ENCODE assay signal across 6 cellular contexts in the genomic region with DNA sequence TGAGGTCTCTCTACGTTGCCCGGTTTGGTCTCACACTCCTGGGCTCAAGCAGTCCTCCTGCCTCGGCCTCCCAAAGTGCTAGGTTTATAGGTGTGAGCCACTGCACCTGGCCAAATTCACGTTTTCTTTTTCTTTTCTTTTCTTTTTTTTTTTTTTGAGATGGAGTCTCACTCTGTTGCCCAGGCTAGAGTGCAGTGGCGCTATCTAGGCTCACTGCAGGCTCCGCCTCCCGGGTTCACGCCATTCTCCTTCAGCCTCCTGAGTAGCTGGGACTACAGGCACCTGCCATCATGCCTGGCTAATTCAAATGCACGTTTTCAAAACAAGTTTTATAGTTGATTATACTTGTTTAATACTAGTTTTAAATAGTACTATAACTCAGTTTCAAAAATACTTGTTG. TPM values are rescaled to one million over a fixed set of nuclear protein-coding genes. Genes with fewer than 3 reads are reported as not detected.
DNase-seq lines count a peak whose midpoint lies in the region; ATAC-seq, FAIRE-seq and TF ChIP-seq lines count a peak whose summit lies in the region.
"Not testable (repeated sequence)": the region's sequence is repeated elsewhere in the genome, so short reads cannot be mapped to it uniquely, and the experiment has no call there.

No MANE protein-coding gene starts in this region.

- H3T11ph ChIP-seq in H9 (ENCODE audit: low read length): not testable (repeated sequence)

- ATAC-seq in RWPE2 (ENCODE audit: low read depth); K562; foreskin keratinocyte: not testable (repeated sequence)

- H2BK12ac ChIP-seq in H9 (ENCODE audit: insufficient read length, low read depth, low read length): not testable (repeated sequence)

- not testable (repeated sequence) for H2AK5ac ChIP-seq in H9 (ENCODE audit: insufficient read length, low read length)

- not testable (repeated sequence) for TF ChIP-seq EP300 in K562 (IDR thresholded peaks at IDR 0.05; ENCODE audit: low read length)

- TF ChIP-seq POLR2A in K562 (conservative IDR thresholded peaks at IDR 0.05): not testable (repeated sequence)

- peaks cover 17 to 23% of the 10 kb centered on the region in 2 experiments for H3K4me1 Mint-ChIP-seq in H9

- not testable (repeated sequence) for H3K27me3 ChIP-seq in H9 (ENCODE audit: insufficient read depth, low read length); RWPE2 (ENCODE audit: insufficient read depth, poor library complexity, severe bottlenecking); K562 (ENCODE audit: control insufficient read depth in 2 of 2, insufficient read depth in 2 of 2, low read length in 2 of 2); foreskin keratinocyte

- H3K4me3 ChIP-seq in RWPE2 (ENCODE audit: severe bottlenecking); K562: not testable (repeated sequence)

- no CpG with 5 or more reads among the region's 9 CpGs for WGBS in H9 (ENCODE audit: extremely low coverage, insufficient read length, low lambda C conversion rate)
- WGBS in K562 (ENCODE audit: insufficient coverage, low coverage, missing lambda C conversion rate): 89% methylated on average over 8 of the region's 9 CpGs

- peaks cover 67% of the 10 kb centered on the region for H3K79me2 ChIP-seq in H9 (ENCODE audit: insufficient read depth, low read length)
- peaks cover 96% of the 10 kb centered on the region for H3K79me2 ChIP-seq in K562 (ENCODE audit: control insufficient read depth, insufficient read depth, low read length)

- H2BK15ac ChIP-seq in H9 (ENCODE audit: low read depth, low read length): not testable (repeated sequence)

- H3K27me3 Mint-ChIP-seq in H9 (ENCODE audit: low read depth): not testable (repeated sequence)

- intact Hi-C loops in K562 (cut with micrococcal nuclease): not testable (repeated sequence)

- H3K56ac ChIP-seq in H9 (ENCODE audit: insufficient read length, low read depth, low read length): not testable (repeated sequence)

- H3K4ac ChIP-seq in H9 (ENCODE audit: low read depth, low read length): not testable (repeated sequence)

- not testable (repeated sequence) for DNase-seq in H9; RWPE2 (ENCODE audit: low spot score); K562 (ENCODE audit: extremely low read depth in 1 of 4, low spot score in 3 of 4); foreskin keratinocyte

- H4K5ac ChIP-seq in H9 (ENCODE audit: insufficient read length, low read depth, low read length): not testable (repeated sequence)

- H3K79me1 ChIP-seq in H9 (ENCODE audit: insufficient read depth, low read depth, low read length, poor library complexity, severe bottlenecking): peaks cover 11% of the 10 kb centered on the region

- not testable (repeated sequence) for H2BK20ac ChIP-seq in H9 (ENCODE audit: low read depth, low read length, poor library complexity, severe bottlenecking)

- H3K4me3 Mint-ChIP-seq in H9: not testable (repeated sequence)

- H3K4me1 ChIP-seq in H9 (ENCODE audit: insufficient read depth, low read length); foreskin keratinocyte: not testable (repeated sequence)
- H3K4me1 ChIP-seq in RWPE2 (ENCODE audit: insufficient read depth, poor library complexity, severe bottlenecking) (peaks cover 28% of the 10 kb centered on the region), K562 (replicated peaks in 1 of 2; ENCODE audit: control insufficient read depth in 2 of 2, insufficient read depth in 2 of 2, low read length in 2 of 2) (peaks cover 23 to 27% of the 10 kb centered on the region in 2 experiments)

- not testable (repeated sequence) for H3K14ac ChIP-seq in H9 (ENCODE audit: insufficient read depth, low read length)

- H3K9ac ChIP-seq in H9 (ENCODE audit: extremely low read depth, insufficient read length, low read length); K562 (ENCODE audit: insufficient read depth in 1 of 2, low read depth in 2 of 2, low read length in 2 of 2): not testable (repeated sequence)

- not testable (repeated sequence) for H3K23me2 ChIP-seq in H9 (ENCODE audit: insufficient read length, low read depth, low read length, poor library complexity, severe bottlenecking)

- H3K36me3 ChIP-seq in RWPE2 (ENCODE audit: low read depth) (peaks cover 61% of the 10 kb centered on the region), K562 (ENCODE audit: control insufficient read depth, insufficient read depth, low read length) (peaks cover 64% of the 10 kb centered on the region)

- in situ Hi-C loops in K562 (cut with MboI): not testable (repeated sequence)

- H2BK5ac ChIP-seq in H9 (ENCODE audit: insufficient read length, low read length): not testable (repeated sequence)

- not testable (repeated sequence) for H3K9me3 Mint-ChIP-seq in H9

- not testable (repeated sequence) for H4K91ac ChIP-seq in H9 (ENCODE audit: insufficient read length, low read depth, low read length)

- BruUV-seq in K562 (replicated peaks; lab: Mats Ljungman, UMichigan): not testable (repeated sequence)

- not testable (repeated sequence) for H3K27ac Mint-ChIP-seq in H9

- peaks cover 28 to 37% (median 29%) of the 10 kb centered on the region in 3 experiments for H3K36me3 Mint-ChIP-seq in H9 (ENCODE audit: insufficient read depth in 1 of 3, low read depth in 3 of 3)

- not testable (repeated sequence) for TF ChIP-seq RAD21 in K562 (CRISPR knock-in tag; conservative IDR thresholded peaks at IDR 0.05 in 1 of 2, IDR thresholded peaks at IDR 0.05 in 1 of 2)

- not testable (repeated sequence) for H4K8ac ChIP-seq in H9 (replicated peaks; ENCODE audit: insufficient read length, low read depth, low read length)

- H4K20me1 ChIP-seq in H9 (ENCODE audit: control insufficient read depth, insufficient read depth, insufficient read length): not testable (repeated sequence)
- peaks cover 27% of the 10 kb centered on the region for H4K20me1 ChIP-seq in K562 (replicated peaks; ENCODE audit: control insufficient read depth, insufficient read depth, low read length)

- H2AFZ ChIP-seq in H9 (ENCODE audit: low read length); K562 (ENCODE audit: low read depth, low read length): not testable (repeated sequence)

- TF ChIP-seq CTCF in C4-2B (conservative IDR thresholded peaks at IDR 0.05): peak; percentile 31
- TF ChIP-seq CTCF in H9 (conservative IDR thresholded peaks at IDR 0.05): peak; percentile 35; the same call in 1 of the 3 replicates
- TF ChIP-seq CTCF in LNCAP (IDR thresholded peaks at IDR 0.05): peak; percentile 15; the same call in 1 of the 2 replicates
- peak; percentile 18 for TF ChIP-seq CTCF in RWPE2 (IDR thresholded peaks at IDR 0.05; ENCODE audit: poor library complexity, severe bottlenecking)
- not testable (repeated sequence) for TF ChIP-seq CTCF in K562 (IDR thresholded peaks at IDR 0.05 in 2 of 3, conservative IDR thresholded peaks at IDR 0.05 in 1 of 3; ENCODE audit: insufficient read depth in 2 of 3, low read depth in 1 of 3, low read length in 3 of 3)
- peak; percentile 12 for TF ChIP-seq CTCF in foreskin keratinocyte (conservative IDR thresholded peaks at IDR 0.05)

- H3K18ac ChIP-seq in H9 (ENCODE audit: insufficient read length, low read depth, low read length): not testable (repeated sequence)

- not testable (repeated sequence) for H3K27ac ChIP-seq in C4-2B; H9 (ENCODE audit: insufficient read length, low read depth, low read length); RWPE2 (ENCODE audit: poor library complexity, severe bottlenecking); K562 (ENCODE audit: extremely low read depth, low read depth, low read length); foreskin keratinocyte

- FAIRE-seq in K562 (lab: Jason Lieb, UNC): not testable (repeated sequence)

- POLR2A ChIA-PET in K562 (lab: Yijun Ruan, JAX): interaction anchor here (0.8 to 1.5 kb wide), 2 partner anchors 13 to 20 kb away, joined by 3 to 5 read pairs; no protein-coding TSS in a partner anchor

- H3K4me2 ChIP-seq in H9 (ENCODE audit: insufficient read depth, insufficient read length, low read length); K562 (ENCODE audit: insufficient read depth, low read length): not testable (repeated sequence)

- not testable (repeated sequence) for H2BK120ac ChIP-seq in H9 (ENCODE audit: low read depth, low read length, poor library complexity, severe bottlenecking)

- H3K23ac ChIP-seq in H9 (ENCODE audit: insufficient read length, low read depth, low read length): not testable (repeated sequence)

- CTCF ChIA-PET in K562 (lab: Yijun Ruan, JAX; ENCODE audit: low intra/inter-chr PET ratio): not testable (repeated sequence)

- not testable (repeated sequence) for H3K9me1 ChIP-seq in K562 (ENCODE audit: control insufficient read depth, insufficient read depth, low read length)

- H3K9me3 ChIP-seq in H9 (ENCODE audit: control insufficient read depth, low read depth, low read length); RWPE2 (ENCODE audit: severe bottlenecking); K562 (replicated peaks; ENCODE audit: control insufficient read depth, insufficient read depth, low read depth, low read length): not testable (repeated sequence)

RNA-seq across cellular contexts. Expression of a gene that starts 6.1 kb away (rescaled TPM):
- total RNA-seq in H9 (2021): 41.7 and 45.0 TPM in 2 replicates
- 18.3 and 46.1 TPM in 2 replicates for total RNA-seq in K562 (2011; cell fraction: chromatin; rRNA removed; ENCODE audit: low replicate concordance)
- total RNA-seq in K562 (2011; cell fraction: nucleolus; rRNA removed): 6.3 and 7.8 TPM in 2 replicates
- 21.6 and 31.5 TPM in 2 replicates for total RNA-seq in K562 (2011; cell fraction: nucleoplasm; rRNA removed)
- 10.1 and 10.9 TPM in 2 replicates for total RNA-seq in K562 (2014; rRNA removed)
- 14.0 and 16.2 TPM in 2 replicates for total RNA-seq in K562 (2014; rRNA removed; fragmentation: Illumina TruSeq; extraction: Trizol)
- total RNA-seq in K562 (2015; rRNA removed; fragmentation: Illumina TruSeq; extraction: Trizol): 11.7 and 12.6 TPM in 2 replicates
- 24.4 and 32.4 TPM in 2 replicates for total RNA-seq in K562 (2021)
- 26.0 and 30.3 TPM in 2 replicates for polyA plus RNA-seq in K562 (2011; rRNA removed)
- polyA plus RNA-seq in K562 (2011; cell fraction: cytosol; rRNA removed): 7.6 and 14.5 TPM in 2 replicates
- 11.3 and 11.7 TPM in 2 replicates for polyA plus RNA-seq in K562 (2011; cell fraction: nucleus; rRNA removed)
- polyA plus RNA-seq in K562 (2012): 11.3 and 16.2 TPM in 2 replicates
- 21.2 and 22.6 TPM in 2 replicates for polyA plus RNA-seq in K562 (2014; fragmentation: Illumina TruSeq; extraction: Trizol)
- polyA plus RNA-seq in K562 (2014; fragmentation: Nextera tagmentation; extraction: Ambion mirVana): 1 to 10 TPM; 4.9 to 7.9 TPM
- 16.1 and 18.5 TPM in 2 replicates for polyA plus RNA-seq in K562 (2014; rRNA removed)
- polyA minus RNA-seq in K562 (2011; rRNA and poly(A)+ RNA removed): 38.2 and 39.5 TPM in 2 replicates
- 15.0 and 18.5 TPM in 2 replicates for polyA minus RNA-seq in K562 (2011; cell fraction: cytosol; rRNA and poly(A)+ RNA removed)
- 5.1 and 9.3 TPM in 2 replicates for polyA minus RNA-seq in K562 (2011; cell fraction: nucleus; rRNA and poly(A)+ RNA removed)
- total RNA-seq in foreskin keratinocyte: 31.8 and 38.2 TPM in 2 replicates
- 9.1 and 9.2 TPM in 2 replicates for polyA plus RNA-seq in foreskin keratinocyte
